9 cellular contexts compared by ENCODE assay signal in the genomic region with DNA sequence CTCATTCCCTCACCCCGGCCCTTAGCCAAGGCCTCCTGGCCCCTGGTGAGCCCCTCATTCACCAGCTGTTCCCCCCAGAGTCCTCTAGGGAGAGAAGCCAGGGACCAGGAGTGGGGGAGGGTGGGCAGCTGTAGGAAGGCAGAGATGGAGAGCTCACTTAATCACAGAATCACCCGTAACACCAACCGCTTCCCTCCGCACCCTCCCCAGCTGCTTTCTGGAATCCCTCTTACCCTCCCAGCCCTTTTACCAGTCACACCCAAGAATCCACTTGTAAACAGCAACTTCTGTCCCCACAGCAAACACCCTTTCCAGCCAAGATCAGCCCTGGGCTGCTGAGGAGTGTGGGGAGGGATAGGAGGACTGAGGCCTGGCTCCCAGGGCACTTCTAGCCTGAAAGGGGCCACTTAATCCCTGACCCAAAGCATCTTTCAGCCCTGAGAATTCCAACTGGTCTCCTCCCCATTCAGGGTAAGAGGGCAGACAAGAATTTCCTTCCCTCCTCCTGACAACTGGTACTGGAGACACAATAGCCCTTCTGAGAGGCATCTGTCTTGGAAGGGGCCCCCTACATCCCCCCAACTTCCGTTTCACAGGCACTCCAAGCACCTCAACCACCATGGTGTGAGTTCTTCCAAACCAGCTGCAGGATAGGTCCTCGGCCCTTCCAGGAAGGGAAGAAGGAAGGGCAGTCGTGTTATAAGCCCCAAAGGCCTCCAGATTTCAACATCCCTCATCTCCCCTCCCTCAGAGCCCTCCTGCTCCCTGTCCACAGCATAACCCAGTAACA. TPM values are rescaled to one million over a fixed set of nuclear protein-coding genes. Genes with fewer than 3 reads are reported as not detected.
DNase-seq lines count a peak whose midpoint lies in the region; ATAC-seq and TF ChIP-seq lines count a peak whose summit lies in the region.
"Had no signal": no experiment of that assay in that cellular context is flagged by ENCODE, and none has a peak within 500 bp of the region (broad histone marks: within the 10 kb centered on the region; RNA-seq: fewer than 3 reads in every experiment).

No MANE protein-coding gene starts in this region.

- no peaks in the 10 kb centered on the region for H3K9me3 Mint-ChIP-seq in chondrocyte (ENCODE audit: low read depth)
- H3K9me3 Mint-ChIP-seq in stimulated activated effector memory CD8-positive, alpha-beta T cell treated with anti-CD3 and anti-CD28 coated beads, Interleukin-12 subunit alpha, Interleukin-12 subunit beta, amount 100 ng/mL, for 72 hours, result no peaks in the 10 kb centered on the region

- TF ChIP-seq CTCF in chondrocyte (IDR thresholded peaks at IDR 0.05), result no peak

- H3K9ac ChIP-seq in HUES6 (ENCODE audit: low read length), result peak overlapping the region; percentile 43

- peaks cover 15% of the 10 kb centered on the region for H3K36me3 ChIP-seq in HUES6 (ENCODE audit: control insufficient read depth, insufficient read depth, low read length)

- H3K27me3 Mint-ChIP-seq in chondrocyte (ENCODE audit: low read depth), result no peaks in the 10 kb centered on the region

- peak overlapping the region; percentile 90 for H3K27ac Mint-ChIP-seq in chondrocyte (ENCODE audit: unreplicated experiment)
- peak overlapping the region; percentile 29 for H3K27ac Mint-ChIP-seq in stimulated activated effector memory CD8-positive, alpha-beta T cell treated with anti-CD3 and anti-CD28 coated beads, Interleukin-12 subunit alpha, Interleukin-12 subunit beta, amount 100 ng/mL, for 72 hours

- no peak for ATAC-seq in stimulated activated effector memory CD8-positive, alpha-beta T cell treated with anti-CD3 and anti-CD28 coated beads, Interleukin-12 subunit alpha, Interleukin-12 subunit beta, amount 100 ng/mL, for 72 hours
- ATAC-seq in GM18870 (IDR thresholded peaks at IDR 0.05; ENCODE audit: unreplicated experiment) (no peak), HG02610 (IDR thresholded peaks at IDR 0.05; ENCODE audit: unreplicated experiment) (no peak)

- H3K4me3 ChIP-seq in HUES6 (ENCODE audit: low read depth, low read length), result no peak overlapping the region

- peaks cover 33% of the 10 kb centered on the region for H3K4me1 ChIP-seq in HUES6 (ENCODE audit: control insufficient read depth, insufficient read depth, low read length)

- peaks cover 48% of the 10 kb centered on the region for H3K4me1 Mint-ChIP-seq in chondrocyte (ENCODE audit: low read depth)
- H3K4me1 Mint-ChIP-seq in stimulated activated effector memory CD8-positive, alpha-beta T cell treated with anti-CD3 and anti-CD28 coated beads, Interleukin-12 subunit alpha, Interleukin-12 subunit beta, amount 100 ng/mL, for 72 hours, result peaks cover 9% of the 10 kb centered on the region

- H3K4me3 Mint-ChIP-seq in chondrocyte (ENCODE audit: unreplicated experiment), result peak overlapping the region; percentile 25
- H3K4me3 Mint-ChIP-seq in stimulated activated effector memory CD8-positive, alpha-beta T cell treated with anti-CD3 and anti-CD28 coated beads, Interleukin-12 subunit alpha, Interleukin-12 subunit beta, amount 100 ng/mL, for 72 hours, result no peak overlapping the region

- no peaks in the 10 kb centered on the region for H3K27me3 ChIP-seq in HUES6 (ENCODE audit: control insufficient read depth, insufficient read depth, low read length)

- peak overlapping the region; percentile 59; the same call in 1 of the 2 replicates for H3K27ac ChIP-seq in HUES6 (ENCODE audit: low read depth, low read length)

- H3K9me3 ChIP-seq in HUES6 (ENCODE audit: control insufficient read depth, insufficient read depth, low read depth, low read length), result no peaks in the 10 kb centered on the region

- DNase-seq in chondrocyte (ENCODE audit: low spot score) (peak; percentile 68), medulla oblongata (ENCODE audit: extremely low spot score) (peak; percentile 30), NCI-H510A (lab: John Stamatoyannopoulos, UW) (no peak), NCI-H345 (lab: John Stamatoyannopoulos, UW) (no peak)
- DNase-seq in stimulated activated effector memory CD8-positive, alpha-beta T cell treated with anti-CD3 and anti-CD28 coated beads, Interleukin-12 subunit alpha, Interleukin-12 subunit beta, amount 100 ng/mL, for 72 hours (ENCODE audit: low spot score in 2 of 2), result no peak
- DNase-seq: activated CD4-positive, CD25-positive, alpha-beta regulatory T cell had no signal

- H3K36me3 Mint-ChIP-seq in chondrocyte (ENCODE audit: low read depth), result peaks cover 5% of the 10 kb centered on the region
- no peaks in the 10 kb centered on the region for H3K36me3 Mint-ChIP-seq in stimulated activated effector memory CD8-positive, alpha-beta T cell treated with anti-CD3 and anti-CD28 coated beads, Interleukin-12 subunit alpha, Interleukin-12 subunit beta, amount 100 ng/mL, for 72 hours

RNA-seq across cellular contexts. Expression of gene NCKAP5L, which starts 18.6 kb away (rescaled TPM):
- 36.3 to 47.6 TPM (median 46.0 TPM) in 3 replicates for total RNA-seq in chondrocyte

RNA-seq across cellular contexts. Expression of gene BCDIN3D, which starts 33.3 kb away (rescaled TPM):
- 3.1 to 3.3 TPM (median 3.3 TPM) in 3 replicates for total RNA-seq in chondrocyte

Comparison
In these comparisons a context has a peak if more than half of its experiments do, and no peak if none do; other contexts are left out.
1. DNase-seq: peak in chondrocyte (single experiment) and medulla oblongata (single experiment); none in stimulated activated effector memory CD8-positive, alpha-beta T cell treated with anti-CD3 and anti-CD28 coated beads, Interleukin-12 subunit alpha, Interleukin-12 subunit beta, amount 100 ng/mL, for 72 hours (0 of 2), NCI-H510A (single experiment) and NCI-H345 (single experiment).